In the genomic region with DNA sequence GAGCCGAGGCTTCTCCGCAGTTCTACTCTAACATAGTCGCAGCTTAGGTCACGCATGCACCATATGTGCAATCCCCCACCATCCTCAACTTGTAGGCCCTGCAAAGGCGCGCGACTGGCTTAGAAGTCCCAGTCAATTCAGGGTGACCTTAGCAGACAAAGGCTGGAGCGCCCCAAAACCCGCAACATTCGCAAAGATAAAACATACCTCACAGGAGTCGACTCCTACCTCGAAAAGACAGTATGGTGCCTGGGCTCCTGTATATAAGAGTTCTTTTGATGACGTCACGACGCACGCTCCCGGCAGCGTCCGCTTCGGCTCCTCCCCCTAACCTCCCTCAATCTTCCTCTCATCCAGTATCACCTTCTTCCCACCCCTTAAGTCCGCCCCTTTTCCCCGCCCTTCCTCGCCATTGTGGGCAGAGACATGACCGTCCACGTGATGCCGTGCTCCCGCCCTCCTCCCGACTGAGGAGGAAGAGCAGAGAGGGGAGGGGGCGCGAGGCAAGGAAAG, we compare ENCODE assay signal across 1 cellular context.
TF ChIP-seq lines count a peak whose summit lies in the region.

A gene (minus strand): TSS at position 237 of the 513 bp plus-strand sequence.

TF ChIP-seq in HepG2, 621 proteins besides CTCF, POLR2A, EP300 and RAD21 (continued from another document):
- TF ChIP-seq, protein P1, sequence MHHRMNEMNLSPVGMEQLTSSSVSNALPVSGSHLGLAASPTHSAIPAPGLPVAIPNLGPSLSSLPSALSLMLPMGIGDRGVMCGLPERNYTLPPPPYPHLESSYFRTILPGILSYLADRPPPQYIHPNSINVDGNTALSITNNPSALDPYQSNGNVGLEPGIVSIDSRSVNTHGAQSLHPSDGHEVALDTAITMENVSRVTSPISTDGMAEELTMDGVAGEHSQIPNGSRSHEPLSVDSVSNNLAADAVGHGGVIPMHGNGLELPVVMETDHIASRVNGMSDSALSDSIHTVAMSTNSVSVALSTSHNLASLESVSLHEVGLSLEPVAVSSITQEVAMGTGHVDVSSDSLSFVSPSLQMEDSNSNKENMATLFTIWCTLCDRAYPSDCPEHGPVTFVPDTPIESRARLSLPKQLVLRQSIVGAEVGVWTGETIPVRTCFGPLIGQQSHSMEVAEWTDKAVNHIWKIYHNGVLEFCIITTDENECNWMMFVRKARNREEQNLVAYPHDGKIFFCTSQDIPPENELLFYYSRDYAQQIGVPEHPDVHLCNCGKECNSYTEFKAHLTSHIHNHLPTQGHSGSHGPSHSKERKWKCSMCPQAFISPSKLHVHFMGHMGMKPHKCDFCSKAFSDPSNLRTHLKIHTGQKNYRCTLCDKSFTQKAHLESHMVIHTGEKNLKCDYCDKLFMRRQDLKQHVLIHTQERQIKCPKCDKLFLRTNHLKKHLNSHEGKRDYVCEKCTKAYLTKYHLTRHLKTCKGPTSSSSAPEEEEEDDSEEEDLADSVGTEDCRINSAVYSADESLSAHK (CRISPR knock-in tag; IDR thresholded peaks at IDR 0.05; ENCODE audit: borderline replicate concordance): peak; percentile 80; the same call in 1 of the 2 replicates
- TF ChIP-seq ZMYM3 (CRISPR knock-in tag; IDR thresholded peaks at IDR 0.05) (no peak), NFKB2 (CRISPR knock-in tag; IDR thresholded peaks at IDR 0.05; ENCODE audit: borderline replicate concordance) (no peak), NFYB (CRISPR knock-in tag; IDR thresholded peaks at IDR 0.05) (peak; percentile 57), CHCHD3 (CRISPR knock-in tag; IDR thresholded peaks at IDR 0.05) (no peak), ZNF775 (CRISPR knock-in tag; IDR thresholded peaks at IDR 0.05; ENCODE audit: borderline replicate concordance) (peak; percentile 31; the same call in 1 of the 2 replicates), ASH2L (IDR thresholded peaks at IDR 0.05; ENCODE audit: insufficient read length, low read depth, low read length) (peak; percentile 75), SAFB2 (CRISPR knock-in tag; IDR thresholded peaks at IDR 0.05; ENCODE audit: borderline replicate concordance, low read depth) (peak; percentile 79; the same call in 1 of the 2 replicates), DR1 (CRISPR knock-in tag; IDR thresholded peaks at IDR 0.05) (peak; percentile 95), ATF7 (IDR thresholded peaks at IDR 0.05) (peak; percentile 100), ATF7 (CRISPR knock-in tag; IDR thresholded peaks at IDR 0.05) (peak; percentile 94), ZNF644 (CRISPR knock-in tag; IDR thresholded peaks at IDR 0.05; ENCODE audit: low read depth) (no peak), MAF1 (CRISPR knock-in tag; IDR thresholded peaks at IDR 0.05; ENCODE audit: borderline replicate concordance) (0 out of 2 replicates have a peak, but pooled peaks have one; percentile 34), SCMH1 (CRISPR knock-in tag; IDR thresholded peaks at IDR 0.05; ENCODE audit: borderline replicate concordance) (no peak), NCOA2 (CRISPR knock-in tag; IDR thresholded peaks at IDR 0.05) (peak; percentile 38; the same call in 1 of the 2 replicates), GFI1 (CRISPR knock-in tag; IDR thresholded peaks at IDR 0.05; ENCODE audit: borderline replicate concordance) (0 out of 2 replicates have a peak, but pooled peaks have one; percentile 6), HOXD1 (CRISPR knock-in tag; IDR thresholded peaks at IDR 0.05) (no peak), ZNF761 (CRISPR knock-in tag; conservative IDR thresholded peaks at IDR 0.05) (peak; percentile 88), HOXA3 (CRISPR knock-in tag; IDR thresholded peaks at IDR 0.05) (peak; percentile 35), IRX3 (CRISPR knock-in tag; IDR thresholded peaks at IDR 0.05; ENCODE audit: borderline replicate concordance, low read depth) (no peak), ZNF891 (CRISPR knock-in tag; IDR thresholded peaks at IDR 0.05) (0 out of 2 replicates have a peak, but pooled peaks have one; percentile 26), SMYD3 (CRISPR knock-in tag; IDR thresholded peaks at IDR 0.05) (peak; percentile 71; the same call in 1 of the 2 replicates)
- TF ChIP-seq, protein P2, sequence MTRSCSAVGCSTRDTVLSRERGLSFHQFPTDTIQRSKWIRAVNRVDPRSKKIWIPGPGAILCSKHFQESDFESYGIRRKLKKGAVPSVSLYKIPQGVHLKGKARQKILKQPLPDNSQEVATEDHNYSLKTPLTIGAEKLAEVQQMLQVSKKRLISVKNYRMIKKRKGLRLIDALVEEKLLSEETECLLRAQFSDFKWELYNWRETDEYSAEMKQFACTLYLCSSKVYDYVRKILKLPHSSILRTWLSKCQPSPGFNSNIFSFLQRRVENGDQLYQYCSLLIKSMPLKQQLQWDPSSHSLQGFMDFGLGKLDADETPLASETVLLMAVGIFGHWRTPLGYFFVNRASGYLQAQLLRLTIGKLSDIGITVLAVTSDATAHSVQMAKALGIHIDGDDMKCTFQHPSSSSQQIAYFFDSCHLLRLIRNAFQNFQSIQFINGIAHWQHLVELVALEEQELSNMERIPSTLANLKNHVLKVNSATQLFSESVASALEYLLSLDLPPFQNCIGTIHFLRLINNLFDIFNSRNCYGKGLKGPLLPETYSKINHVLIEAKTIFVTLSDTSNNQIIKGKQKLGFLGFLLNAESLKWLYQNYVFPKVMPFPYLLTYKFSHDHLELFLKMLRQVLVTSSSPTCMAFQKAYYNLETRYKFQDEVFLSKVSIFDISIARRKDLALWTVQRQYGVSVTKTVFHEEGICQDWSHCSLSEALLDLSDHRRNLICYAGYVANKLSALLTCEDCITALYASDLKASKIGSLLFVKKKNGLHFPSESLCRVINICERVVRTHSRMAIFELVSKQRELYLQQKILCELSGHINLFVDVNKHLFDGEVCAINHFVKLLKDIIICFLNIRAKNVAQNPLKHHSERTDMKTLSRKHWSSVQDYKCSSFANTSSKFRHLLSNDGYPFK (CRISPR knock-in tag; IDR thresholded peaks at IDR 0.05; ENCODE audit: borderline replicate concordance): peak; percentile 65; the same call in 1 of the 2 replicates
- TF ChIP-seq, protein P3, sequence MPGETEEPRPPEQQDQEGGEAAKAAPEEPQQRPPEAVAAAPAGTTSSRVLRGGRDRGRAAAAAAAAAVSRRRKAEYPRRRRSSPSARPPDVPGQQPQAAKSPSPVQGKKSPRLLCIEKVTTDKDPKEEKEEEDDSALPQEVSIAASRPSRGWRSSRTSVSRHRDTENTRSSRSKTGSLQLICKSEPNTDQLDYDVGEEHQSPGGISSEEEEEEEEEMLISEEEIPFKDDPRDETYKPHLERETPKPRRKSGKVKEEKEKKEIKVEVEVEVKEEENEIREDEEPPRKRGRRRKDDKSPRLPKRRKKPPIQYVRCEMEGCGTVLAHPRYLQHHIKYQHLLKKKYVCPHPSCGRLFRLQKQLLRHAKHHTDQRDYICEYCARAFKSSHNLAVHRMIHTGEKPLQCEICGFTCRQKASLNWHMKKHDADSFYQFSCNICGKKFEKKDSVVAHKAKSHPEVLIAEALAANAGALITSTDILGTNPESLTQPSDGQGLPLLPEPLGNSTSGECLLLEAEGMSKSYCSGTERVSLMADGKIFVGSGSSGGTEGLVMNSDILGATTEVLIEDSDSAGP (CRISPR knock-in tag; IDR thresholded peaks at IDR 0.05; ENCODE audit: borderline replicate concordance): no peak
- TF ChIP-seq, protein P4, sequence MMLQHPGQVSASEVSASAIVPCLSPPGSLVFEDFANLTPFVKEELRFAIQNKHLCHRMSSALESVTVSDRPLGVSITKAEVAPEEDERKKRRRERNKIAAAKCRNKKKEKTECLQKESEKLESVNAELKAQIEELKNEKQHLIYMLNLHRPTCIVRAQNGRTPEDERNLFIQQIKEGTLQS (CRISPR knock-in tag; IDR thresholded peaks at IDR 0.05): 0 out of 2 replicates have a peak, but pooled peaks have one; percentile 26
- TF ChIP-seq, protein P5, sequence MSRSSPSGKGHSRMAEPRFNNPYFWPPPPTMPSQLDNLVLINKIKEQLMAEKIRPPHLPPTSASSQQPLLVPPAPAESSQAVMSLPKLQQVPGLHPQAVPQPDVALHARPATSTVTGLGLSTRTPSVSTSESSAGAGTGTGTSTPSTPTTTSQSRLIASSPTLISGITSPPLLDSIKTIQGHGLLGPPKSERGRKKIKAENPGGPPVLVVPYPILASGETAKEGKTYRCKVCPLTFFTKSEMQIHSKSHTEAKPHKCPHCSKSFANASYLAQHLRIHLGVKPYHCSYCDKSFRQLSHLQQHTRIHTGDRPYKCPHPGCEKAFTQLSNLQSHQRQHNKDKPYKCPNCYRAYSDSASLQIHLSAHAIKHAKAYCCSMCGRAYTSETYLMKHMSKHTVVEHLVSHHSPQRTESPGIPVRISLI (CRISPR knock-in tag; IDR thresholded peaks at IDR 0.05; ENCODE audit: borderline replicate concordance): no peak
- TF ChIP-seq, protein P6, sequence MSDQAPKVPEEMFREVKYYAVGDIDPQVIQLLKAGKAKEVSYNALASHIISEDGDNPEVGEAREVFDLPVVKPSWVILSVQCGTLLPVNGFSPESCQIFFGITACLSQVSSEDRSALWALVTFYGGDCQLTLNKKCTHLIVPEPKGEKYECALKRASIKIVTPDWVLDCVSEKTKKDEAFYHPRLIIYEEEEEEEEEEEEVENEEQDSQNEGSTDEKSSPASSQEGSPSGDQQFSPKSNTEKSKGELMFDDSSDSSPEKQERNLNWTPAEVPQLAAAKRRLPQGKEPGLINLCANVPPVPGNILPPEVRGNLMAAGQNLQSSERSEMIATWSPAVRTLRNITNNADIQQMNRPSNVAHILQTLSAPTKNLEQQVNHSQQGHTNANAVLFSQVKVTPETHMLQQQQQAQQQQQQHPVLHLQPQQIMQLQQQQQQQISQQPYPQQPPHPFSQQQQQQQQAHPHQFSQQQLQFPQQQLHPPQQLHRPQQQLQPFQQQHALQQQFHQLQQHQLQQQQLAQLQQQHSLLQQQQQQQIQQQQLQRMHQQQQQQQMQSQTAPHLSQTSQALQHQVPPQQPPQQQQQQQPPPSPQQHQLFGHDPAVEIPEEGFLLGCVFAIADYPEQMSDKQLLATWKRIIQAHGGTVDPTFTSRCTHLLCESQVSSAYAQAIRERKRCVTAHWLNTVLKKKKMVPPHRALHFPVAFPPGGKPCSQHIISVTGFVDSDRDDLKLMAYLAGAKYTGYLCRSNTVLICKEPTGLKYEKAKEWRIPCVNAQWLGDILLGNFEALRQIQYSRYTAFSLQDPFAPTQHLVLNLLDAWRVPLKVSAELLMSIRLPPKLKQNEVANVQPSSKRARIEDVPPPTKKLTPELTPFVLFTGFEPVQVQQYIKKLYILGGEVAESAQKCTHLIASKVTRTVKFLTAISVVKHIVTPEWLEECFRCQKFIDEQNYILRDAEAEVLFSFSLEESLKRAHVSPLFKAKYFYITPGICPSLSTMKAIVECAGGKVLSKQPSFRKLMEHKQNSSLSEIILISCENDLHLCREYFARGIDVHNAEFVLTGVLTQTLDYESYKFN (CRISPR knock-in tag; conservative IDR thresholded peaks at IDR 0.05): peak; percentile 5
